Comparison of ENCODE assay signal across 6 cellular contexts in genomic region chr22:27655582-27656185, GRCh38.
"Had no signal": no experiment of that assay in that cellular context is flagged by ENCODE, and none has a peak within 500 bp of the region (broad histone marks: within the 10 kb centered on the region; RNA-seq: fewer than 3 reads in every experiment).

No MANE protein-coding gene starts in this region.

- FAIRE-seq: HepG2, K562 had no signal

- H2AFZ ChIP-seq: GM23338 had no signal

- H3K4me3 Mint-ChIP-seq: GM23338 had no signal

- H3K9me3 ChIP-seq: HAP-1 had no signal

- H3K36me3 ChIP-seq: HAP-1 had no signal

- H3K4me3 ChIP-seq: GM23338, HAP-1, K562 had no signal

- ATAC-seq: HepG2, K562 had no signal

- H3K27ac Mint-ChIP-seq: GM23338 had no signal

- H3K27ac ChIP-seq: HL-60 had no signal

- H3K4me2 ChIP-seq: GM23338 had no signal

- DNase-seq: KG1 had no signal
